Comparison of ENCODE assay signal across 11 cellular contexts in the genomic region with DNA sequence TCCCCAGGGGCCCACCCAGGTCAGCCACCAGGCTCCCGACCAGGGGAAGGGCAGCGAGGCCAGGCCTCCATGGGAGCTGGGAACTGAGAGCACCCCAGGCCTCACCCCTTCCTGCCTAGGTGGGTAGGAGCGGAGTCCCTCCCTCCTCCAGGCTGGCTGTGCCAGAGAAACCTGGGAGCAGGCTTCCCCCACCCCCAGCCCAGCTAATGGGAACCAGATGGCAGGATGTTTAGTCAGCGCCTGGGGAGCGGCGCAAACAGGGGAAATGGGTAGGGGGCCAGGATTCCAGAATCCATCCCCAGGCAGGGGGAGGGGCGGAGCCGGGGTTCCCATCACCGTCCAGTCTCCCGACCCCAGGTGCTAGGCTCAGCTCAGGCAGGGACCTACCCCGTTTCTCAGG. TPM values are rescaled to one million over a fixed set of nuclear protein-coding genes. Genes with fewer than 3 reads are reported as not detected.
A peak's percentile ranks its signal among the peaks of the same experiment; 100 is the strongest.
DNase-seq lines count a peak whose midpoint lies in the region; ATAC-seq and TF ChIP-seq lines count a peak whose summit lies in the region.
"Had no signal": no experiment of that assay in that cellular context is flagged by ENCODE, and none has a peak within 500 bp of the region (broad histone marks: within the 10 kb centered on the region; RNA-seq: fewer than 3 reads in every experiment).

No MANE protein-coding gene starts in this region.

- CTCF ChIA-PET in AG04450 (lab: Charles Lee) = interaction anchor here (1.4 to 2.1 kb wide), 3 partner anchors 16 to 30 kb away, joined by 3 to 9 read pairs (median 6); a partner anchor contains a TSS
- CTCF ChIA-PET in IMR-90 (lab: Yijun Ruan, JAX) = no interaction called here

- peak overlapping the region; percentile 32; the same call in 1 of the 2 replicates for H3K56ac ChIP-seq in IMR-90 (ENCODE audit: extremely low read depth, insufficient read depth, low read length)

- TF ChIP-seq RAD21 in IMR-90 (IDR thresholded peaks at IDR 0.05; ENCODE audit: low read length) = no peak

- BruUV-seq in IMR-90 (replicated peaks; lab: Mats Ljungman, UMichigan) = no TSS peak

- peak overlapping the region; percentile 98 for H4K91ac ChIP-seq in IMR-90 (ENCODE audit: insufficient read depth, low read depth, low read length)

- H2AK5ac ChIP-seq in IMR-90 (ENCODE audit: low read depth, low read length) = peak overlapping the region; percentile 98

- no peak overlapping the region for H3K9ac ChIP-seq in IMR-90 (ENCODE audit: low read depth, low read length)

- peak overlapping the region; percentile 94 for H2AK9ac ChIP-seq in IMR-90 (replicated peaks; ENCODE audit: low read depth, low read length, poor library complexity)

- H3K36me3 ChIP-seq in IMR-90 (ENCODE audit: control insufficient read depth, insufficient read depth, low read length) (no peaks in the 10 kb centered on the region), lung (ENCODE audit: control insufficient read depth in 2 of 2, insufficient read depth in 2 of 2, low read length in 2 of 2) (no peaks in the 10 kb centered on the region)

- H2BK15ac ChIP-seq in IMR-90 (ENCODE audit: low read depth, low read length) = peak overlapping the region; percentile 100; the same call in 2 of the 3 replicates

- no peak overlapping the region; the same call in 1 of the 2 replicates for H3K4me2 ChIP-seq in IMR-90 (ENCODE audit: low read depth, low read length)

- H3K4me3 ChIP-seq in AG04450 (ENCODE audit: low read depth, low read length) (no peak overlapping the region), IMR-90 (ENCODE audit: insufficient read depth, low read depth, low read length) (no peak overlapping the region), lung (no peak overlapping the region)

- H3K23ac ChIP-seq in IMR-90 (ENCODE audit: low read depth, low read length) = peak overlapping the region; percentile 94

- dilution Hi-C loops in IMR-90 (cut with HindIII; ENCODE audit: low sequenced_read_pairs, unreplicated experiment) = no loop called here

- no peaks in the 10 kb centered on the region for H3K9me3 ChIP-seq in AG04450 (ENCODE audit: control insufficient read depth, insufficient read depth, low read length)
- H3K9me3 ChIP-seq in IMR-90 (ENCODE audit: control insufficient read depth, insufficient read depth, low read length) = no peaks in the 10 kb centered on the region
- peaks cover 0 to 7% of the 10 kb centered on the region in 2 donors for H3K9me3 ChIP-seq in lung (ENCODE audit: control insufficient read depth in 2 of 2, insufficient read depth in 1 of 2, low read length in 1 of 2)

- H3K4me1 ChIP-seq in IMR-90 (ENCODE audit: control insufficient read depth, insufficient read depth, low read length) (peaks cover 24% of the 10 kb centered on the region), lung (ENCODE audit: control insufficient read depth in 2 of 2, insufficient read depth in 2 of 2, low read length in 2 of 2) (peaks cover 0 to 4% of the 10 kb centered on the region in 2 donors)

- peak overlapping the region; percentile 99 for H2BK20ac ChIP-seq in IMR-90 (ENCODE audit: low read depth, low read length)

- whole genome bisulfite sequencing in IMR-90 (ENCODE audit: extremely low coverage in 2 of 2, insufficient read length in 1 of 2), 2 experiments = no CpG with 5 or more reads among the region's 11 CpGs
- WGBS in lung, 2 donors = 63 to 66% methylated on average over 10 to 11 of the region's 11 CpGs

- H3K9me1 ChIP-seq in IMR-90 (ENCODE audit: insufficient read depth, low read length) = peaks cover 23% of the 10 kb centered on the region

- H2BK5ac ChIP-seq in IMR-90 (ENCODE audit: low read depth, low read length, poor library complexity, severe bottlenecking) = peak overlapping the region; percentile 80

- no peaks in the 10 kb centered on the region for H3K27me3 Mint-ChIP-seq in chondrocyte (ENCODE audit: low read depth)
- H3K27me3 Mint-ChIP-seq: activated naive CD8-positive, alpha-beta T cell had no signal

- no peaks in the 10 kb centered on the region for H3K27me3 ChIP-seq in AG04450 (ENCODE audit: control insufficient read depth, insufficient read depth, low read length)
- no peaks in the 10 kb centered on the region for H3K27me3 ChIP-seq in IMR-90 (ENCODE audit: control insufficient read depth, insufficient read depth, low read length)
- no peaks in the 10 kb centered on the region for H3K27me3 ChIP-seq in lung (ENCODE audit: control insufficient read depth, insufficient read depth)

- intact Hi-C loops in IMR-90 (cut with micrococcal nuclease) = no loop called here

- peak overlapping the region; percentile 85 for H2AFZ ChIP-seq in IMR-90 (replicated peaks; ENCODE audit: low read length, poor library complexity)

- no peak for DNase-seq in AG04450 (ENCODE audit: low read depth, low spot score)
- DNase-seq in IMR-90 = peak; percentile 59
- no peak for DNase-seq in chondrocyte (ENCODE audit: low spot score)
- no peak for DNase-seq in lung (ENCODE audit: low spot score)
- DNase-seq in SW480 (ENCODE audit: low spot score) = no peak
- DNase-seq in NOMO-1 (lab: John Stamatoyannopoulos, UW; ENCODE audit: unreplicated experiment in 2 of 2) = no peak
- no peak for DNase-seq in GM20000 (ENCODE audit: low spot score)
- DNase-seq: activated CD8-positive, alpha-beta T cell treated with anti-CD3 and anti-CD28 coated beads, Interleukin-2, amount 10 ng/mL, durations not matched to agents 7 days and 5 days had no signal

- peaks cover 0 to 5% of the 10 kb centered on the region in 2 experiments; a peak in 1 of 4 replicates for H3K79me1 ChIP-seq in IMR-90 (ENCODE audit: low read depth in 1 of 2, low read length in 2 of 2)

- peak overlapping the region; percentile 91 to 93 for H4K8ac ChIP-seq in IMR-90 (ENCODE audit: low read depth in 2 of 2, low read length in 2 of 2)

- no peak overlapping the region for H3K4me3 Mint-ChIP-seq in chondrocyte (ENCODE audit: unreplicated experiment)
- H3K4me3 Mint-ChIP-seq: activated CD8-positive, alpha-beta T cell treated with anti-CD3 and anti-CD28 coated beads, Interleukin-2, amount 10 ng/mL, durations not matched to agents 7 days and 5 days; activated naive CD8-positive, alpha-beta T cell had no signal

- POLR2A ChIA-PET in AG04450 (lab: Yijun Ruan, JAX) = interaction anchor here (0.9 kb wide), 2 partner anchors 11 to 14 kb away, joined by 4 to 6 read pairs; no protein-coding TSS in a partner anchor
- POLR2A ChIA-PET in IMR-90 (lab: Charles Lee; ENCODE audit: unreplicated experiment) = interaction anchor here (0.6 kb wide), 1 partner anchor 30 kb away, joined by 3 read pairs; no protein-coding TSS in a partner anchor

- H4K20me1 ChIP-seq in IMR-90 (ENCODE audit: insufficient read depth, low read length) = no peaks in the 10 kb centered on the region

- TF ChIP-seq POLR2A in IMR-90 (IDR thresholded peaks at IDR 0.05; ENCODE audit: low read depth, low read length) = no peak

- peak overlapping the region; percentile 99 for H3K4ac ChIP-seq in IMR-90 (ENCODE audit: low read depth, low read length)

- H3K27ac ChIP-seq in AG04450 (ENCODE audit: low read depth, low read length) = peak overlapping the region; percentile 68
- peak overlapping the region; percentile 86 for H3K27ac ChIP-seq in IMR-90 (ENCODE audit: insufficient read depth, low read length)
- H3K27ac ChIP-seq in lung (ENCODE audit: low read depth in 1 of 2, low read length in 1 of 2) = peak overlapping the region; percentile 37 to 62

- peak overlapping the region; percentile 85 for H4K5ac ChIP-seq in IMR-90 (ENCODE audit: low read depth, low read length)

- TF ChIP-seq CTCF in AG04450 (IDR thresholded peaks at IDR 0.05; ENCODE audit: low read depth, low read length) = no peak
- no peak for TF ChIP-seq CTCF in IMR-90 (conservative IDR thresholded peaks at IDR 0.05; ENCODE audit: low read depth, low read length)
- TF ChIP-seq CTCF in chondrocyte (IDR thresholded peaks at IDR 0.05) = no peak
- TF ChIP-seq CTCF in lung (IDR thresholded peaks at IDR 0.05; ENCODE audit: control extremely low read depth, extremely low read depth) = no peak
- TF ChIP-seq CTCF in GM20000 (IDR thresholded peaks at IDR 0.05; ENCODE audit: extremely low read depth, missing control alignments) = no peak

- H3K9me3 Mint-ChIP-seq in chondrocyte (ENCODE audit: low read depth) = peaks cover 4% of the 10 kb centered on the region

- peak overlapping the region; percentile 87 for H3K27ac Mint-ChIP-seq in chondrocyte (ENCODE audit: unreplicated experiment)
- H3K27ac Mint-ChIP-seq: activated CD8-positive, alpha-beta T cell treated with anti-CD3 and anti-CD28 coated beads, Interleukin-2, amount 10 ng/mL, durations not matched to agents 7 days and 5 days; activated naive CD8-positive, alpha-beta T cell had no signal

- no peaks in the 10 kb centered on the region for H3K36me3 Mint-ChIP-seq in chondrocyte (ENCODE audit: low read depth)
- H3K36me3 Mint-ChIP-seq: activated naive CD8-positive, alpha-beta T cell had no signal

- ATAC-seq in IMR-90 (ENCODE audit: low read depth) = peak; percentile 75
- no peak for ATAC-seq in lung (ENCODE audit: insufficient read depth, low FRiP score)
- no peak for ATAC-seq in HG02981 (IDR thresholded peaks at IDR 0.05; ENCODE audit: unreplicated experiment)
- ATAC-seq: activated CD8-positive, alpha-beta T cell treated with anti-CD3 and anti-CD28 coated beads, Interleukin-2, amount 10 ng/mL, durations not matched to agents 7 days and 5 days had no signal

- peak overlapping the region; percentile 99 for H2BK120ac ChIP-seq in IMR-90 (ENCODE audit: low read depth, low read length)

- peaks cover 50% of the 10 kb centered on the region for H3K4me1 Mint-ChIP-seq in chondrocyte (ENCODE audit: low read depth)

- H3K18ac ChIP-seq in IMR-90 (ENCODE audit: low read depth, low read length) = peak overlapping the region; percentile 78

- in situ Hi-C loops in IMR-90 (cut with MboI; ENCODE audit: low sequenced_read_pairs) = no loop called here

- peak overlapping the region; percentile 97; the same call in 1 of the 2 replicates for H3K14ac ChIP-seq in IMR-90 (replicated peaks; ENCODE audit: low read depth, low read length)

RNA-seq across cellular contexts. Expression of a gene that starts 6.7 kb away (rescaled TPM):
- 13.2 and 16.5 TPM in 2 replicates for polyA plus RNA-seq in AG04450 (2011; rRNA removed)
- 16.2 and 23.0 TPM in 2 replicates for polyA minus RNA-seq in AG04450 (2011; rRNA and poly(A)+ RNA removed)
- 10.8 TPM in 2 replicates for total RNA-seq in IMR-90 (2012; rRNA removed)
- polyA plus RNA-seq in IMR-90 (2012; rRNA removed) = 25.9 and 27.7 TPM in 2 replicates
- 22.1 and 24.3 TPM in 2 replicates for polyA plus RNA-seq in IMR-90 (2012; cell fraction: cytosol; rRNA removed)
- polyA plus RNA-seq in IMR-90 (2012; cell fraction: nucleus; rRNA removed; ENCODE audit: low replicate concordance) = 188 and 200 TPM in 2 replicates
- 31.3 to 43.6 TPM (median 32.3 TPM) in 3 replicates for total RNA-seq in chondrocyte
- total RNA-seq in lung = 10 to 100 TPM; 11.3 to 31.6 TPM
- polyA plus RNA-seq in lung = 10 to 100 TPM; 24.4 to 42.9 TPM

RNA-seq across cellular contexts. Expression of a gene that starts 17.7 kb away (rescaled TPM):
- 97.2 and 143 TPM in 2 replicates for polyA plus RNA-seq in AG04450 (2011; rRNA removed)
- 66.2 and 82.8 TPM in 2 replicates for polyA minus RNA-seq in AG04450 (2011; rRNA and poly(A)+ RNA removed)
- 10.0 and 11.3 TPM in 2 replicates for total RNA-seq in IMR-90 (2012; rRNA removed)
- 269 and 298 TPM in 2 replicates for polyA plus RNA-seq in IMR-90 (2012; rRNA removed)
- 360 and 422 TPM in 2 replicates for polyA plus RNA-seq in IMR-90 (2012; cell fraction: cytosol; rRNA removed)
- polyA plus RNA-seq in IMR-90 (2012; cell fraction: nucleus; rRNA removed; ENCODE audit: low replicate concordance) = 90.5 and 138 TPM in 2 replicates
- 1,195 to 2,668 TPM (median 2,632 TPM) in 3 replicates for total RNA-seq in chondrocyte
- 100 to 1,000 TPM in 1 of 2 donors, 10 to 100 TPM in 1; 77.9 to 161 TPM for total RNA-seq in lung
- polyA plus RNA-seq in lung = 100 to 1,000 TPM; 104 to 148 TPM
- total RNA-seq: activated CD8-positive, alpha-beta T cell treated with anti-CD3 and anti-CD28 coated beads, Interleukin-2, amount 10 ng/mL, durations not matched to agents 7 days and 5 days; SK-MEL-5 had no signal

RNA-seq across cellular contexts. Expression of a gene that starts 31.2 kb away (rescaled TPM):
- polyA plus RNA-seq in AG04450 (2011; rRNA removed) = not detected in 2 replicates
- polyA minus RNA-seq in AG04450 (2011; rRNA and poly(A)+ RNA removed) = not detected in 2 replicates
- total RNA-seq in IMR-90 (2012; rRNA removed) = 0.36 and 0.56 TPM in 2 replicates
- 0.84 and 1.1 TPM in 2 replicates for polyA plus RNA-seq in IMR-90 (2012; rRNA removed)
- 0.30 and 0.63 TPM in 2 replicates for polyA plus RNA-seq in IMR-90 (2012; cell fraction: cytosol; rRNA removed)
- polyA plus RNA-seq in IMR-90 (2012; cell fraction: nucleus; rRNA removed; ENCODE audit: low replicate concordance) = 8.3 and 18.4 TPM in 2 replicates
- 0.80 to 1.6 TPM (median 1.6 TPM) in 3 replicates for total RNA-seq in chondrocyte
- 1 to 10 TPM in 1 of 2 donors, under 1 TPM in 1; 0.65 to 1.2 TPM for total RNA-seq in lung
- under 1 TPM; 0.61 to 0.63 TPM for polyA plus RNA-seq in lung

RNA-seq across cellular contexts. Expression of a gene that starts 40.4 kb away (rescaled TPM):
- polyA plus RNA-seq in AG04450 (2011; rRNA removed) = 0.01 TPM in 1 of 2 replicates, not detected in the other
- not detected in 2 replicates for polyA minus RNA-seq in AG04450 (2011; rRNA and poly(A)+ RNA removed)
- under 0.01 TPM in 1 of 2 replicates, not detected in the other for total RNA-seq in IMR-90 (2012; rRNA removed)
- polyA plus RNA-seq in IMR-90 (2012; rRNA removed) = 0.03 and 0.06 TPM in 2 replicates
- polyA plus RNA-seq in IMR-90 (2012; cell fraction: cytosol; rRNA removed) = 0.03 TPM in 1 of 2 replicates, not detected in the other
- 0.26 and 0.38 TPM in 2 replicates for polyA plus RNA-seq in IMR-90 (2012; cell fraction: nucleus; rRNA removed; ENCODE audit: low replicate concordance)
- 0.17 to 0.46 TPM (median 0.37 TPM) in 3 replicates for total RNA-seq in chondrocyte
- under 1 TPM; 0.21 to 0.54 TPM for total RNA-seq in lung
- not detected for polyA plus RNA-seq in lung
- total RNA-seq: activated CD8-positive, alpha-beta T cell treated with anti-CD3 and anti-CD28 coated beads, Interleukin-2, amount 10 ng/mL, durations not matched to agents 7 days and 5 days had no signal
